Comparison of ENCODE assay signal across 8 cellular contexts in genomic region chr5:140557965-140558364, GRCh38. TPM values are rescaled to one million over a fixed set of nuclear protein-coding genes. Genes with fewer than 3 reads are reported as not detected.
DNase-seq lines count a peak whose midpoint lies in the region; ATAC-seq and TF ChIP-seq lines count a peak whose summit lies in the region.

No MANE protein-coding gene starts in this region.

- peaks cover 22% of the 10 kb centered on the region for H3K79me2 ChIP-seq in neural cell (replicated peaks; ENCODE audit: insufficient read depth, low read length)

- in situ Hi-C loops in HAP-1 (cut with MboI; ENCODE audit: low sequenced_read_pairs) = no loop called here

- H3K4me1 ChIP-seq in BE2C = peaks cover 11% of the 10 kb centered on the region; the same call in 1 of the 2 replicates
- H3K4me1 ChIP-seq in colonic mucosa = peaks cover 16% of the 10 kb centered on the region
- H3K4me1 ChIP-seq in HAP-1 = peaks cover 10% of the 10 kb centered on the region

- intact Hi-C loops in colonic mucosa (cut with DNase I) = no loop called here

- H3K36me3 ChIP-seq in BE2C = no peaks in the 10 kb centered on the region; the same call in 1 of the 2 replicates
- no peaks in the 10 kb centered on the region for H3K36me3 ChIP-seq in colonic mucosa
- no peaks in the 10 kb centered on the region for H3K36me3 ChIP-seq in neural cell (ENCODE audit: insufficient read depth, low read length)
- peaks cover 8% of the 10 kb centered on the region for H3K36me3 ChIP-seq in HAP-1 (replicated peaks)

- no peak for TF ChIP-seq RAD21 in neural cell (conservative IDR thresholded peaks at IDR 0.05)

- ATAC-seq in HG03175 (IDR thresholded peaks at IDR 0.05; ENCODE audit: unreplicated experiment) = no peak

- no peak for TF ChIP-seq EP300 in neural cell (conservative IDR thresholded peaks at IDR 0.05; ENCODE audit: poor library complexity, severe bottlenecking)

- H2AFZ ChIP-seq in neural cell (ENCODE audit: low read depth, low read length) = peak overlapping the region; percentile 67

- H3K4me3 ChIP-seq in BE2C (ENCODE audit: low read depth, low read length) (peak overlapping the region; percentile 84), LNCaP clone FGC (ENCODE audit: low read depth, low read length) (peak overlapping the region; percentile 81), colonic mucosa (no peak overlapping the region), neural cell (ENCODE audit: low read length) (peak overlapping the region; percentile 75), HAP-1 (no peak overlapping the region; the same call in 1 of the 2 replicates)

- no peaks in the 10 kb centered on the region for H3F3A ChIP-seq in neural cell (ENCODE audit: insufficient read depth, low read length, poor library complexity, severe bottlenecking)

- no peak for DNase-seq in BE2C
- no peak for DNase-seq in LNCaP clone FGC (ENCODE audit: low read depth)
- no peak for DNase-seq in colonic mucosa
- no peak for DNase-seq in cerebellum (ENCODE audit: low spot score)
- no peak for DNase-seq in ecto neural progenitor cell (ENCODE audit: low spot score)
- no peak for DNase-seq in HAP-1 (ENCODE audit: low spot score in 2 of 2)

- peak overlapping the region; percentile 77 for H3K4me2 ChIP-seq in neural cell (ENCODE audit: low read length)

- H3K9me3 ChIP-seq in BE2C (no peaks in the 10 kb centered on the region), colonic mucosa (no peaks in the 10 kb centered on the region), neural cell (ENCODE audit: low read length) (no peaks in the 10 kb centered on the region), HAP-1 (no peaks in the 10 kb centered on the region)

- TF ChIP-seq CTCF in BE2C (IDR thresholded peaks at IDR 0.05; ENCODE audit: low read depth, low read length) (no peak), LNCaP clone FGC (IDR thresholded peaks at IDR 0.05; ENCODE audit: control insufficient read depth, extremely low read depth, insufficient read depth) (no peak), colonic mucosa (IDR thresholded peaks at IDR 0.05) (no peak), neural cell (IDR thresholded peaks at IDR 0.05; ENCODE audit: poor library complexity, severe bottlenecking) (no peak)

- no peaks in the 10 kb centered on the region for H4K20me1 ChIP-seq in neural cell (ENCODE audit: insufficient read depth)

- H3K27ac ChIP-seq in colonic mucosa (peak overlapping the region; percentile 75), neural cell (ENCODE audit: low read length) (peak overlapping the region; percentile 90)

- no peaks in the 10 kb centered on the region for H3K27me3 ChIP-seq in BE2C
- no peaks in the 10 kb centered on the region for H3K27me3 ChIP-seq in colonic mucosa
- H3K27me3 ChIP-seq in neural cell (ENCODE audit: insufficient read depth, low read depth, low read length) = no peaks in the 10 kb centered on the region
- H3K27me3 ChIP-seq in HAP-1 (ENCODE audit: low read depth) = no peaks in the 10 kb centered on the region

- H3K9ac ChIP-seq in colonic mucosa (ENCODE audit: low read depth in 2 of 2, low read length in 2 of 2) = peak overlapping the region in 1 of 2 donors; percentile 90
- peak overlapping the region; percentile 84 for H3K9ac ChIP-seq in neural cell (ENCODE audit: low read length)

- H3K9me2 ChIP-seq in neural cell (ENCODE audit: insufficient read depth, low read length) = no peaks in the 10 kb centered on the region

TF ChIP-seq in neural cell, 6 proteins besides CTCF, POLR2A, EP300 and RAD21:
- TF ChIP-seq POLR2AphosphoS5 (IDR thresholded peaks at IDR 0.05) = no peak

RNA-seq across cellular contexts. Expression of gene SRA1, which starts 0.7 kb away (rescaled TPM):
- polyA plus RNA-seq in BE2C (2012; ENCODE audit: insufficient read depth, insufficient read length, low read depth) = 143 TPM
- 10 to 100 TPM; 24.5 to 34.1 TPM for total RNA-seq in colonic mucosa
- 73.5 and 76.2 TPM in 2 replicates for polyA plus RNA-seq in neural cell
- polyA minus RNA-seq in neural cell = 38.3 and 44.6 TPM in 2 replicates
- total RNA-seq in cerebellum = 22.5 TPM

RNA-seq across cellular contexts. Expression of gene APBB3, which starts 6.4 kb away (rescaled TPM):
- polyA plus RNA-seq in BE2C (2012; ENCODE audit: insufficient read depth, insufficient read length, low read depth) = 167 TPM
- total RNA-seq in colonic mucosa (10 to 100 TPM; 11.0 to 17.0 TPM), cerebellum (38.8 TPM)
- 131 and 149 TPM in 2 replicates for polyA plus RNA-seq in neural cell
- 77.4 and 81.7 TPM in 2 replicates for polyA minus RNA-seq in neural cell

RNA-seq across cellular contexts. Expression of gene SLC35A4, which starts 6.7 kb away (rescaled TPM):
- polyA plus RNA-seq in BE2C (2012; ENCODE audit: insufficient read depth, insufficient read length, low read depth) = 238 TPM
- total RNA-seq in colonic mucosa = 100 to 1,000 TPM in 1 of 2 donors, 10 to 100 TPM in 1; 78.1 to 129 TPM
- polyA plus RNA-seq in neural cell = 8.1 and 8.8 TPM in 2 replicates
- 7.5 and 11.3 TPM in 2 replicates for polyA minus RNA-seq in neural cell
- total RNA-seq in cerebellum = 11.5 TPM

RNA-seq across cellular contexts. Expression of gene EIF4EBP3, which starts 10.5 kb away (rescaled TPM):
- polyA plus RNA-seq in BE2C (2012; ENCODE audit: insufficient read depth, insufficient read length, low read depth) = 3.6 TPM
- total RNA-seq in colonic mucosa = 10 to 100 TPM; 13.5 to 13.8 TPM
- 1.0 TPM in 1 of 2 replicates, not detected in the other for polyA plus RNA-seq in neural cell
- not detected in 2 replicates for polyA minus RNA-seq in neural cell
- total RNA-seq in cerebellum = not detected

Comparison
In these comparisons a context has a peak if more than half of its experiments do, and no peak if none do; other contexts are left out.
1. H3K4me3 ChIP-seq: peak in BE2C (single experiment), LNCaP clone FGC (single experiment) and neural cell (single experiment); none in colonic mucosa (single experiment) and HAP-1 (single experiment).